ENCODE assay signal across 1 cellular context in the genomic region with DNA sequence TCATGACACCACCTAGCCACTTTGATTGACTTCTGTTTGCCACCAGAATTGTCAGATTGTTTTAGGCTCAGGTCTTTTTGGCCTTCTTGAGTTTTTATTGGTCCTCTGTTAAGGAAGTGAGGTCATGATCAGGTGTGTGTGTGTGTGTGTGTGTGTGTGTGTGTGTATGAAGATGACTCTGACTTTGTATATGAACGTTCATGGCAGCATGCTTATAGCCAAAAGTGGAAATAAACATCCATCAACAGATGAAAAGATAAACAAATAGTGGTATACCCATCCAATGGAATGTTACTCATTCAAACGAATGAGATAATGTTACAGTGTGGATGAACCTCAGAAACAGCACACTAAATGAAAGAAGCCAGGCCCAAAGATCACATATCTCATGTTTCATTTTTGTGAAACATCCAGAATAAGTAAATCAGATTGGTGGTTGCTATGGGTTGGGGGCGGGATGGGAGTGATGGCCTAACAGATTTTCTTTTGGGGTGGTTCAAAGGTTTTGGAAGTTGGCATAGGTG.
TF ChIP-seq lines count a peak whose summit lies in the region.

No MANE protein-coding gene starts in this region.

TF ChIP-seq in IMR-90, 13 proteins besides CTCF, POLR2A, EP300 and RAD21:
- TF ChIP-seq NFE2L2 (IDR thresholded peaks at IDR 0.05; ENCODE audit: low read depth, low read length): no peak
- no peak for TF ChIP-seq RFX5 (IDR thresholded peaks at IDR 0.05; ENCODE audit: low read depth, low read length)
- no peak for TF ChIP-seq MAZ (IDR thresholded peaks at IDR 0.05; ENCODE audit: borderline replicate concordance, low read depth, low read length)
- TF ChIP-seq, protein P1, sequence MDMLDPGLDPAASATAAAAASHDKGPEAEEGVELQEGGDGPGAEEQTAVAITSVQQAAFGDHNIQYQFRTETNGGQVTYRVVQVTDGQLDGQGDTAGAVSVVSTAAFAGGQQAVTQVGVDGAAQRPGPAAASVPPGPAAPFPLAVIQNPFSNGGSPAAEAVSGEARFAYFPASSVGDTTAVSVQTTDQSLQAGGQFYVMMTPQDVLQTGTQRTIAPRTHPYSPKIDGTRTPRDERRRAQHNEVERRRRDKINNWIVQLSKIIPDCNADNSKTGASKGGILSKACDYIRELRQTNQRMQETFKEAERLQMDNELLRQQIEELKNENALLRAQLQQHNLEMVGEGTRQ (IDR thresholded peaks at IDR 0.05; ENCODE audit: low read depth, low read length): no peak; the same call in 1 of the 2 replicates
- no peak for TF ChIP-seq MAFK (IDR thresholded peaks at IDR 0.05; ENCODE audit: low read depth, low read length)
- TF ChIP-seq CHD1 (IDR thresholded peaks at IDR 0.05; ENCODE audit: low read depth, low read length): no peak
- TF ChIP-seq, protein P2, sequence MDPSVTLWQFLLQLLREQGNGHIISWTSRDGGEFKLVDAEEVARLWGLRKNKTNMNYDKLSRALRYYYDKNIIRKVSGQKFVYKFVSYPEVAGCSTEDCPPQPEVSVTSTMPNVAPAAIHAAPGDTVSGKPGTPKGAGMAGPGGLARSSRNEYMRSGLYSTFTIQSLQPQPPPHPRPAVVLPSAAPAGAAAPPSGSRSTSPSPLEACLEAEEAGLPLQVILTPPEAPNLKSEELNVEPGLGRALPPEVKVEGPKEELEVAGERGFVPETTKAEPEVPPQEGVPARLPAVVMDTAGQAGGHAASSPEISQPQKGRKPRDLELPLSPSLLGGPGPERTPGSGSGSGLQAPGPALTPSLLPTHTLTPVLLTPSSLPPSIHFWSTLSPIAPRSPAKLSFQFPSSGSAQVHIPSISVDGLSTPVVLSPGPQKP (IDR thresholded peaks at IDR 0.05; ENCODE audit: borderline replicate concordance, low read depth, low read length): no peak
- TF ChIP-seq FOS (IDR thresholded peaks at IDR 0.05; ENCODE audit: low read depth, low read length): no peak
- no peak for TF ChIP-seq MXI1 (IDR thresholded peaks at IDR 0.05; ENCODE audit: borderline replicate concordance, low read depth, low read length)
- TF ChIP-seq SMC3 (IDR thresholded peaks at IDR 0.05; ENCODE audit: low read depth, low read length): no peak
- no peak for TF ChIP-seq CEBPB (IDR thresholded peaks at IDR 0.05; ENCODE audit: low read depth, low read length)
- no peak; the same call in 1 of the 2 replicates for TF ChIP-seq BHLHE40 (IDR thresholded peaks at IDR 0.05; ENCODE audit: low read depth, low read length)
- TF ChIP-seq RCOR1 (IDR thresholded peaks at IDR 0.05; ENCODE audit: insufficient replicate concordance, low read length): no peak
